29 cellular contexts compared by ENCODE assay signal in the genomic region with DNA sequence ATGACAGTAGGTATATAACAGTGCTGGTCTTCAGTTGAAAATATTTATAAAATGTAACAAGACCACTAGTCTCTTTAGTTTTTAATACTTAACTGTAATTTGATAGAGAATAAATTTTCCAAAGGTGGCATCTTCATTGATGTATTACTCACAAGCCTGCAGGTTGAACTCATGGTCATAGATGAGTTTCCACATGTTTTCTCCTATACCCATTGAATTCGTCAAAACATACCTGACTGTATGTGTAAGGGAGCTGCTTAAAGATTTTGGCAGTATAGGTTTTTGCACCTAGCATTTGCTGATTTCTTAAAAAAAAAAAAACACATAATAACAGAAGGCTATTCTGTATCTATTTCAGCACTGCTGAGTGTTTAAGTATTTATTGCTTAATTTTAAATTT.
"Had no signal": no experiment of that assay in that cellular context is flagged by ENCODE, and none has a peak within 500 bp of the region (broad histone marks: within the 10 kb centered on the region; RNA-seq: fewer than 3 reads in every experiment).

No MANE protein-coding gene starts in this region.

- H3K36me3 ChIP-seq: gastrocnemius medialis, pancreas, sigmoid colon, stomach had no signal

- H3K9me3 Mint-ChIP-seq: dendritic cell treated with granulocyte-macrophage colony-stimulating factor and Interleukin-4, amounts not matched to agents 40 ng/mL and 50 ng/mL, for 4 days; stimulated activated memory B cell treated with anti-CD40 and anti-IgM and Interleukin-4, amounts not matched to agents 10 μg/mL and 1 μg/mL and 100 μg/mL, for 72 hours; T-helper 1 cell treated with Interleukin-12 subunit alpha and Interleukin-12 subunit beta and Interleukin-4 antibody, amounts not matched to agents 30 μg/mL and 1 μg/mL, for 36 hours had no signal

- H3K27me3 ChIP-seq: body of pancreas, gastrocnemius medialis, pancreas, sigmoid colon, stomach, testis had no signal

- H3K27ac Mint-ChIP-seq: activated CD8-positive, alpha-beta memory T cell treated with anti-CD3 and anti-CD28 coated beads, Interleukin-2, amount 10 ng/mL, durations not matched to agents 7 days and 5 days; activated CD8-positive, alpha-beta T cell treated with anti-CD3 and anti-CD28 coated beads, Interleukin-2, amount 10 ng/mL, durations not matched to agents 7 days and 5 days; activated naive CD4-positive, alpha-beta T cell treated with anti-CD3 and anti-CD28 coated beads, Interleukin-2, amount 50 U/mL, for 72 hours; activated T-cell treated with anti-CD3 and anti-CD28 coated beads, Interleukin-2, amount 50 U/mL, for 72 hours; dendritic cell treated with granulocyte-macrophage colony-stimulating factor and Interleukin-4, amounts not matched to agents 40 ng/mL and 50 ng/mL, for 4 days; stimulated activated memory B cell treated with anti-CD40 and anti-IgM and Interleukin-4, amounts not matched to agents 10 μg/mL and 1 μg/mL and 100 μg/mL, for 72 hours; T-helper 1 cell treated with Interleukin-12 subunit alpha and Interleukin-12 subunit beta and Interleukin-4 antibody, amounts not matched to agents 30 μg/mL and 1 μg/mL, for 36 hours had no signal

- H3K4me3 Mint-ChIP-seq: activated CD8-positive, alpha-beta memory T cell treated with anti-CD3 and anti-CD28 coated beads, Interleukin-2, amount 10 ng/mL, durations not matched to agents 7 days and 5 days; activated CD8-positive, alpha-beta T cell treated with anti-CD3 and anti-CD28 coated beads, Interleukin-2, amount 10 ng/mL, durations not matched to agents 7 days and 5 days; activated T-cell treated with anti-CD3 and anti-CD28 coated beads, Interleukin-2, amount 50 U/mL, for 72 hours; dendritic cell treated with granulocyte-macrophage colony-stimulating factor and Interleukin-4, amounts not matched to agents 40 ng/mL and 50 ng/mL, for 4 days; stimulated activated memory B cell treated with anti-CD40 and anti-IgM and Interleukin-4, amounts not matched to agents 10 μg/mL and 1 μg/mL and 100 μg/mL, for 72 hours; T-helper 1 cell treated with Interleukin-12 subunit alpha and Interleukin-12 subunit beta and Interleukin-4 antibody, amounts not matched to agents 30 μg/mL and 1 μg/mL, for 36 hours had no signal

- ATAC-seq: activated CD8-positive, alpha-beta memory T cell treated with anti-CD3 and anti-CD28 coated beads, Interleukin-2, amount 10 ng/mL, durations not matched to agents 7 days and 5 days; activated CD8-positive, alpha-beta T cell treated with anti-CD3 and anti-CD28 coated beads, Interleukin-2, amount 10 ng/mL, durations not matched to agents 7 days and 5 days; activated naive CD4-positive, alpha-beta T cell treated with anti-CD3 and anti-CD28 coated beads, Interleukin-2, amount 50 U/mL, for 72 hours; activated T-cell treated with anti-CD3 and anti-CD28 coated beads, Interleukin-2, amount 50 U/mL, for 72 hours; body of pancreas; gastrocnemius medialis; left cardiac atrium; left ventricle myocardium superior; pancreas; psoas muscle; stimulated activated memory B cell treated with anti-CD40 and anti-IgM and Interleukin-4, amounts not matched to agents 10 μg/mL and 1 μg/mL and 100 μg/mL, for 72 hours had no signal

- DNase-seq: activated CD4-positive, CD25-positive, alpha-beta regulatory T cell treated with anti-CD3 and anti-CD28 coated beads, Interleukin-2, amount 50 U/mL, for 72 hours; activated CD8-positive, alpha-beta memory T cell treated with anti-CD3 and anti-CD28 coated beads, Interleukin-2, amount 10 ng/mL, durations not matched to agents 7 days and 5 days; activated CD8-positive, alpha-beta T cell treated with anti-CD3 and anti-CD28 coated beads, Interleukin-2, amount 10 ng/mL, durations not matched to agents 7 days and 5 days; activated naive CD4-positive, alpha-beta T cell; activated T-cell treated with anti-CD3 and anti-CD28 coated beads, Interleukin-2, amount 50 U/mL, for 72 hours; anterior cingulate cortex; body of pancreas; effector CD4-positive, alpha-beta T cell; gastrocnemius medialis; glutamatergic neuron; left cardiac atrium; left ventricle myocardium superior; pancreas; psoas muscle; sigmoid colon; small intestine; stimulated activated CD4-positive, alpha-beta T cell treated with anti-CD3 and anti-CD28 coated beads, Interleukin-1b, Interleukin-23, amount 100 ng/mL, for 48 hours; stimulated activated CD4-positive, alpha-beta T cell treated with anti-CD3 and anti-CD28 coated beads, Interleukin-4, amount 100 ng/mL, for 4 hours; stimulated activated CD8-positive, alpha-beta memory T cell treated with anti-CD3 and anti-CD28 coated beads, Interleukin-4, amount 100 ng/mL, for 48 hours; stomach; T-helper 9 cell; testis; trophoblast cell had no signal

- H3K9me3 ChIP-seq: body of pancreas, gastrocnemius medialis, pancreas, psoas muscle, sigmoid colon, stomach, testis had no signal

- H3K36me3 Mint-ChIP-seq: activated CD8-positive, alpha-beta memory T cell treated with anti-CD3 and anti-CD28 coated beads, Interleukin-2, amount 10 ng/mL, durations not matched to agents 7 days and 5 days; stimulated activated memory B cell treated with anti-CD40 and anti-IgM and Interleukin-4, amounts not matched to agents 10 μg/mL and 1 μg/mL and 100 μg/mL, for 72 hours had no signal

- H3K4me1 Mint-ChIP-seq: activated CD8-positive, alpha-beta memory T cell treated with anti-CD3 and anti-CD28 coated beads, Interleukin-2, amount 10 ng/mL, durations not matched to agents 7 days and 5 days had no signal

- H3K27ac ChIP-seq: body of pancreas, gastrocnemius medialis, pancreas, psoas muscle, sigmoid colon, stomach, testis had no signal

- FAIRE-seq: islet of Langerhans, pancreas, small intestine, urothelium cell line had no signal

- H3K4me3 ChIP-seq: body of pancreas, gastrocnemius medialis, pancreas, psoas muscle, sigmoid colon, stomach, testis had no signal
